Comparison of ENCODE assay signal across 8 cellular contexts in the genomic region with DNA sequence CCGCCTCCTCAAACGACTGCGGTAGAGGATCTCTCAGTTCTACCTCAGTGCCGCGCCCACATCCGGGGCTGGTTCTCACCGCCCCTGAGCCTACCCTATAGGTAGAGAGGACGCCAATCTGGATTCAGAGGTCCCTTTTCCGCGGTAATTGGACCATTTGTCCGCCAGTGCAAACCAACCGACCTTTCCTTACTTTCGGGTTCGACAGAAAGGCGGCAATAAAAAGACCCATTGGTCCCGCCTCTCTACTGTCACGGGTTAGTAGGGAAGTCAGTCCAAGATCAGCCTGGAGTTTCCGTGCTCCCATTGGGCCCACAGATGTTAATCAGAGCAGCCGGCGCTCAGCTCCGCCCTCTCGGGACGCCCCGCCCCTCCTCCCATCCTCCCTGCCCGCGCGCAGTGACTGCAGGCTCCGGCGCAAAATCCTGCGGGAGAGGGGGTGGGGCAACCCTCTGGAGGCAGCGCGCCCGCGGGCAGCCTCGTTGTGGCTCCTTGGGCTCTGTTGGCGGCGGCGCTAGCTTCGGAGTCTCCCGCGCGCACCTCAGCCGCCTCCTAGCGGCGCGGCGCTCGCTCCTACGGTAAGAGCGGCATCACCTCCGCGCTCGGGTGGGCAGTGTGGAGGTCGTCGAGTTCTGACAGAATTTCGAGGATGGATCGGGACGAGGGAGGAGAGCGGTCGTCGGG. TPM values are rescaled to one million over a fixed set of nuclear protein-coding genes. Genes with fewer than 3 reads are reported as not detected.
DNase-seq lines count a peak whose midpoint lies in the region; ATAC-seq, FAIRE-seq and TF ChIP-seq lines count a peak whose summit lies in the region.

A gene (plus strand): TSS at position 380 of the 684 bp plus-strand sequence.
A gene with protein sequence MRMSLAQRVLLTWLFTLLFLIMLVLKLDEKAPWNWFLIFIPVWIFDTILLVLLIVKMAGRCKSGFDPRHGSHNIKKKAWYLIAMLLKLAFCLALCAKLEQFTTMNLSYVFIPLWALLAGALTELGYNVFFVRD (minus strand): TSS at position 41 of the 684 bp plus-strand sequence. CDS start 4,061 bp downstream, outside the sequence.

- H3K4me1 ChIP-seq in small intestine (ENCODE audit: control insufficient read depth in 2 of 2, insufficient read depth in 1 of 2, low read depth in 1 of 2, low read length in 1 of 2) = peaks cover 9 to 13% of the 10 kb centered on the region in 2 donors

- no peaks in the 10 kb centered on the region for H3K9me3 ChIP-seq in small intestine (ENCODE audit: control insufficient read depth, low read depth)

- peak; percentile 75 for FAIRE-seq in small intestine (lab: Jason Lieb, UNC)

- DNase-seq in AG09309 (ENCODE audit: low read depth) (peak; percentile 99), NCI-H2227 treated with DMSO at 0.1 percent for 48 hours (lab: John Stamatoyannopoulos, UW) (peak; percentile 99), cardiac fibroblast (ENCODE audit: low read depth in 2 of 2) (peak; percentile 100), iPS-NIHi11 (ENCODE audit: low spot score) (peak; percentile 96), small intestine (peak; percentile 100)

- peak within 1 kb of the TSS; percentile 63 to 91 for H3K27ac ChIP-seq in small intestine (ENCODE audit: low read depth in 1 of 2, low read length in 1 of 2)

- H3K36me3 ChIP-seq in small intestine (ENCODE audit: control insufficient read depth in 2 of 2, insufficient read depth in 2 of 2, low read length in 2 of 2) = no peaks in the 10 kb centered on the region

- ATAC-seq in GM18909 (IDR thresholded peaks at IDR 0.05; ENCODE audit: poor library complexity, unreplicated experiment) (peak; percentile 94), HG03175 (IDR thresholded peaks at IDR 0.05; ENCODE audit: unreplicated experiment) (peak; percentile 93)

- peak within 1 kb of the TSS; percentile 88 for H3K4me3 ChIP-seq in AG09309 (ENCODE audit: control insufficient read depth, low read depth, low read length)
- H3K4me3 ChIP-seq in WI38 (ENCODE audit: low read depth, low read length) = peak within 1 kb of the TSS; percentile 96
- H3K4me3 ChIP-seq in cardiac fibroblast (replicated peaks in 1 of 2; ENCODE audit: low read depth in 2 of 2, low read length in 2 of 2) = peak within 1 kb of the TSS; percentile 97 to 99
- H3K4me3 ChIP-seq in small intestine (ENCODE audit: low read depth in 1 of 2, low read length in 2 of 2) = peak within 1 kb of the TSS; percentile 80 to 91

- WGBS in small intestine, 3 donors = 0 to 1% (median 0%) methylated on average over 55 to 61 of the region's 61 CpGs

- TF ChIP-seq CTCF in AG09309 (IDR thresholded peaks at IDR 0.05; ENCODE audit: control insufficient read depth, insufficient read depth, low read depth, low read length, missing control alignments) (peak; percentile 66), WI38 (IDR thresholded peaks at IDR 0.05; ENCODE audit: low read depth, low read length) (peak; percentile 48), cardiac fibroblast (IDR thresholded peaks at IDR 0.05; ENCODE audit: low read depth, low read length) (peak; percentile 57)

- H3K27me3 ChIP-seq in small intestine (ENCODE audit: control insufficient read depth in 2 of 2, insufficient read depth in 2 of 2, low read length in 2 of 2) = no peaks in the 10 kb centered on the region

RNA-seq across cellular contexts. Expression of the first gene that starts in this region (rescaled TPM):
- polyA plus RNA-seq in small intestine = 1 to 10 TPM; 1.8 to 3.5 (median 1.9) TPM

RNA-seq across cellular contexts. Expression of the second gene that starts in this region (rescaled TPM):
- polyA plus RNA-seq in small intestine = 10 to 100 TPM; 12.3 to 19.2 (median 15.1) TPM

Comparison
In these comparisons a context has a peak if more than half of its experiments do, and no peak if none do; other contexts are left out.
1. Peak in every context shown above with its lines: DNase-seq, ATAC-seq, H3K4me3 ChIP-seq and H3K27ac ChIP-seq.